17 cellular contexts compared by ENCODE assay signal in genomic region chr19:42275517-42275916, GRCh38. TPM values are rescaled to one million over a fixed set of nuclear protein-coding genes. Genes with fewer than 3 reads are reported as not detected.
DNase-seq lines count a peak whose midpoint lies in the region; ATAC-seq and TF ChIP-seq lines count a peak whose summit lies in the region.
"Had no signal": no experiment of that assay in that cellular context is flagged by ENCODE, and none has a peak within 500 bp of the region (broad histone marks: within the 10 kb centered on the region; RNA-seq: fewer than 3 reads in every experiment).

No MANE protein-coding gene starts in this region.

- peaks cover 49% of the 10 kb centered on the region for H3K36me3 Mint-ChIP-seq in activated CD4-positive, alpha-beta memory T cell treated with anti-CD3 and anti-CD28 coated beads, Interleukin-2, amount 10 ng/mL, durations not matched to agents 7 days and 5 days (ENCODE audit: low read depth)
- H3K36me3 Mint-ChIP-seq in activated CD4-positive, alpha-beta memory T cell treated with anti-CD3 and anti-CD28 coated beads for 36 hours, result peaks cover 25% of the 10 kb centered on the region
- peaks cover 15% of the 10 kb centered on the region for H3K36me3 Mint-ChIP-seq in chondrocyte (ENCODE audit: low read depth)
- H3K36me3 Mint-ChIP-seq: naive B cell had no signal

- H3K9me3 ChIP-seq in HEK293 (ENCODE audit: control insufficient read depth, insufficient read depth, low read depth, low read length), result no peaks in the 10 kb centered on the region
- H3K9me3 ChIP-seq in psoas muscle, result no peaks in the 10 kb centered on the region
- H3K9me3 ChIP-seq in SJCRH30 (replicated peaks), result no peaks in the 10 kb centered on the region
- H3K9me3 ChIP-seq: adrenal gland, colonic mucosa, esophagus squamous epithelium, SJSA1 had no signal

- POLR2A ChIA-PET in activated CD4-positive, alpha-beta memory T cell treated with anti-CD3 and anti-CD28 coated beads, Interleukin-2, amount 10 ng/mL, durations not matched to agents 7 days and 5 days (lab: Charles Lee), result interaction anchor here (1.0 to 10.0 kb wide), 2 partner anchors 31 to 143 kb away, joined by 3 to 106 read pairs; partner anchors contain the start of genes GSK3A and POU2F2
- POLR2A ChIA-PET in activated CD4-positive, alpha-beta memory T cell treated with anti-CD3 and anti-CD28 coated beads for 36 hours (lab: Charles Lee), result no interaction called here
- POLR2A ChIA-PET in HEK293 (lab: Yijun Ruan, JAX), result interaction anchor here (12.3 kb wide), 1 partner anchor 28 kb away, joined by 242 read pairs; the partner anchor contains the start of gene GSK3A

- H3K27me3 ChIP-seq in psoas muscle (ENCODE audit: insufficient read depth in 3 of 3, low read length in 2 of 3), result no peaks in the 10 kb centered on the region
- H3K27me3 ChIP-seq in SJCRH30, result no peaks in the 10 kb centered on the region
- H3K27me3 ChIP-seq: adrenal gland, colonic mucosa, esophagus squamous epithelium, hepatocyte, SJSA1 had no signal

- H3K27ac ChIP-seq in HEK293 (ENCODE audit: extremely low read depth, low read depth, low read length), result peak overlapping the region; percentile 44; the same call in 1 of the 2 replicates
- H3K27ac ChIP-seq in psoas muscle, result peak overlapping the region; percentile 24
- H3K27ac ChIP-seq in SJCRH30, result no peak overlapping the region
- H3K27ac ChIP-seq: colonic mucosa, hepatocyte, SJSA1 had no signal

- H3K4me1 ChIP-seq in HEK293 (ENCODE audit: control insufficient read depth, insufficient read depth, low read length) (peaks cover 17% of the 10 kb centered on the region), psoas muscle (peaks cover 68% of the 10 kb centered on the region), SJCRH30 (peaks cover 21% of the 10 kb centered on the region)

- intact Hi-C loops in activated CD4-positive, alpha-beta memory T cell treated with anti-CD3 and anti-CD28 coated beads for 36 hours (cut with micrococcal nuclease), result no loop called here
- intact Hi-C loops in psoas muscle (cut with DNase I), result no loop called here

- H3K9me3 Mint-ChIP-seq in activated CD4-positive, alpha-beta memory T cell treated with anti-CD3 and anti-CD28 coated beads, Interleukin-2, amount 10 ng/mL, durations not matched to agents 7 days and 5 days, result no peaks in the 10 kb centered on the region
- H3K9me3 Mint-ChIP-seq in activated CD4-positive, alpha-beta memory T cell treated with anti-CD3 and anti-CD28 coated beads for 36 hours, result no peaks in the 10 kb centered on the region
- H3K9me3 Mint-ChIP-seq in chondrocyte (ENCODE audit: low read depth), result no peaks in the 10 kb centered on the region
- H3K9me3 Mint-ChIP-seq: naive B cell had no signal

- peak overlapping the region; percentile 93 for H3K27ac Mint-ChIP-seq in activated CD4-positive, alpha-beta memory T cell treated with anti-CD3 and anti-CD28 coated beads, Interleukin-2, amount 10 ng/mL, durations not matched to agents 7 days and 5 days
- H3K27ac Mint-ChIP-seq in activated CD4-positive, alpha-beta memory T cell treated with anti-CD3 and anti-CD28 coated beads for 36 hours, result no peak overlapping the region
- peak overlapping the region; percentile 83 for H3K27ac Mint-ChIP-seq in chondrocyte (ENCODE audit: unreplicated experiment)

- no peak for DNase-seq in activated CD4-positive, alpha-beta memory T cell treated with anti-CD3 and anti-CD28 coated beads, Interleukin-2, amount 10 ng/mL, durations not matched to agents 7 days and 5 days
- no peak for DNase-seq in activated CD4-positive, alpha-beta memory T cell treated with anti-CD3 and anti-CD28 coated beads for 36 hours
- DNase-seq in chondrocyte (ENCODE audit: low spot score) (no peak), psoas muscle (no peak), HuH-7.5 (ENCODE audit: low spot score) (no peak), SJCRH30 (no peak)
- DNase-seq: ACHN, colonic mucosa, esophagus squamous epithelium, Kasumi-1, naive B cell, retina had no signal

- H3K4me3 ChIP-seq in HEK293 (ENCODE audit: low read depth, low read length) (no peak overlapping the region), psoas muscle (no peak overlapping the region), SJCRH30 (no peak overlapping the region)
- H3K4me3 ChIP-seq: adrenal gland, colonic mucosa, esophagus squamous epithelium, hepatocyte, SJSA1 had no signal

- WGBS in psoas muscle, 3 donors, result 85 to 90% (median 87%) methylated on average over 3 of the region's 3 CpGs

- CTCF ChIA-PET in activated CD4-positive, alpha-beta memory T cell treated with anti-CD3 and anti-CD28 coated beads, Interleukin-2, amount 10 ng/mL, durations not matched to agents 7 days and 5 days (lab: Charles Lee), result interaction anchor here (0.6 kb wide), 2 partner anchors 143 to 1170 kb away, joined by 3 read pairs; no protein-coding TSS in a partner anchor
- CTCF ChIA-PET in activated CD4-positive, alpha-beta memory T cell treated with anti-CD3 and anti-CD28 coated beads for 36 hours (lab: Charles Lee), result interaction anchor here (1.2 to 7.0 kb wide), 2 partner anchors 32 to 166 kb away, joined by 3 to 107 read pairs; partner anchors contain the start of gene GSK3A
- CTCF ChIA-PET in HEK293 (lab: Yijun Ruan, JAX), result interaction anchor here (0.6 to 1.1 kb wide), 3 partner anchors 31 to 332 kb away, joined by 3 to 8 read pairs (median 5); no protein-coding TSS in a partner anchor

- peak overlapping the region; percentile 54 for H3K4me3 Mint-ChIP-seq in activated CD4-positive, alpha-beta memory T cell treated with anti-CD3 and anti-CD28 coated beads, Interleukin-2, amount 10 ng/mL, durations not matched to agents 7 days and 5 days
- H3K4me3 Mint-ChIP-seq in activated CD4-positive, alpha-beta memory T cell treated with anti-CD3 and anti-CD28 coated beads for 36 hours, result no peak overlapping the region
- H3K4me3 Mint-ChIP-seq in chondrocyte (ENCODE audit: unreplicated experiment), result no peak overlapping the region

- H3K27me3 Mint-ChIP-seq in activated CD4-positive, alpha-beta memory T cell treated with anti-CD3 and anti-CD28 coated beads, Interleukin-2, amount 10 ng/mL, durations not matched to agents 7 days and 5 days, result no peaks in the 10 kb centered on the region
- H3K27me3 Mint-ChIP-seq in activated CD4-positive, alpha-beta memory T cell treated with anti-CD3 and anti-CD28 coated beads for 36 hours, result no peaks in the 10 kb centered on the region
- no peaks in the 10 kb centered on the region for H3K27me3 Mint-ChIP-seq in chondrocyte (ENCODE audit: low read depth)
- H3K27me3 Mint-ChIP-seq: naive B cell had no signal

- no peak for ATAC-seq in psoas muscle
- ATAC-seq in HG03039 (IDR thresholded peaks at IDR 0.05; ENCODE audit: unreplicated experiment), result no peak

- no peak for TF ChIP-seq CTCF in HEK293 (tag by site-specific recombination; IDR thresholded peaks at IDR 0.05)
- no peak for TF ChIP-seq CTCF in chondrocyte (IDR thresholded peaks at IDR 0.05)
- no peak for TF ChIP-seq CTCF in psoas muscle (IDR thresholded peaks at IDR 0.05)

- H3K4me1 Mint-ChIP-seq in activated CD4-positive, alpha-beta memory T cell treated with anti-CD3 and anti-CD28 coated beads, Interleukin-2, amount 10 ng/mL, durations not matched to agents 7 days and 5 days, result peaks cover 63% of the 10 kb centered on the region
- peaks cover 56% of the 10 kb centered on the region for H3K4me1 Mint-ChIP-seq in activated CD4-positive, alpha-beta memory T cell treated with anti-CD3 and anti-CD28 coated beads for 36 hours (ENCODE audit: low read depth)
- peaks cover 60% of the 10 kb centered on the region for H3K4me1 Mint-ChIP-seq in chondrocyte (ENCODE audit: low read depth)

- peaks cover 5 to 48% of the 10 kb centered on the region in 2 experiments for H3K36me3 ChIP-seq in HEK293 (ENCODE audit: control insufficient read depth in 2 of 2, insufficient read depth in 1 of 2, low read length in 2 of 2)
- H3K36me3 ChIP-seq in psoas muscle (ENCODE audit: insufficient read depth in 1 of 2, low read depth in 1 of 2), result peaks cover 4 to 47% of the 10 kb centered on the region in 2 donors
- H3K36me3 ChIP-seq in SJCRH30, result 0 out of 2 replicates have a peak, but pooled peaks cover 5% of the 10 kb centered on the region
- H3K36me3 ChIP-seq: colonic mucosa had no signal

RNA-seq across cellular contexts. Expression of gene CIC, which starts 6.5 kb away (rescaled TPM):
- 10 to 100 TPM; 86.5 to 88.8 TPM for total RNA-seq in activated CD4-positive, alpha-beta memory T cell treated with anti-CD3 and anti-CD28 coated beads, Interleukin-2, amount 10 ng/mL, durations not matched to agents 7 days and 5 days
- total RNA-seq in activated CD4-positive, alpha-beta memory T cell treated with anti-CD3 and anti-CD28 coated beads for 36 hours, result 10 to 100 TPM; 56.9 to 64.2 TPM
- 83.6 to 101 TPM (median 86.3 TPM) in 3 replicates for total RNA-seq in chondrocyte
- 10 to 100 TPM; 28.8 to 55.0 (median 44.2) TPM for total RNA-seq in psoas muscle
- 10 to 100 TPM; 17.1 to 39.3 (median 18.1) TPM for polyA plus RNA-seq in psoas muscle
- total RNA-seq in SJCRH30 (2014; rRNA removed; shearing (Covaris generic)), result 19.1 and 21.5 TPM in 2 replicates

RNA-seq across cellular contexts. Expression of gene ERF, which starts 20.6 kb away (rescaled TPM):
- 10 to 100 TPM; 46.9 to 52.6 TPM for total RNA-seq in activated CD4-positive, alpha-beta memory T cell treated with anti-CD3 and anti-CD28 coated beads, Interleukin-2, amount 10 ng/mL, durations not matched to agents 7 days and 5 days
- 10 to 100 TPM; 43.1 to 56.5 TPM for total RNA-seq in activated CD4-positive, alpha-beta memory T cell treated with anti-CD3 and anti-CD28 coated beads for 36 hours
- total RNA-seq in chondrocyte, result 64.5 to 74.6 TPM (median 71.7 TPM) in 3 replicates
- total RNA-seq in psoas muscle, result 10 to 100 TPM; 10.0 to 13.5 (median 11.8) TPM
- 10 to 100 TPM in 2 of 3 donors, 1 to 10 TPM in 1; 7.1 to 11.7 (median 11.4) TPM for polyA plus RNA-seq in psoas muscle
- 35.1 and 37.7 TPM in 2 replicates for total RNA-seq in SJCRH30 (2014; rRNA removed; shearing (Covaris generic))

RNA-seq across cellular contexts. Expression of gene PRR19, which starts 26.4 kb away (rescaled TPM):
- under 1 TPM; 0.45 to 0.91 TPM for total RNA-seq in activated CD4-positive, alpha-beta memory T cell treated with anti-CD3 and anti-CD28 coated beads, Interleukin-2, amount 10 ng/mL, durations not matched to agents 7 days and 5 days
- under 1 TPM; 0.61 to 0.81 TPM for total RNA-seq in activated CD4-positive, alpha-beta memory T cell treated with anti-CD3 and anti-CD28 coated beads for 36 hours
- total RNA-seq in chondrocyte, result 0.24 to 1.7 TPM (median 0.82 TPM) in 3 replicates
- total RNA-seq in psoas muscle, result under 1 TPM in 2 of 4 donors, not detected in 2; 0.19 to 0.51 TPM
- polyA plus RNA-seq in psoas muscle, result under 1 TPM; 0.17 to 0.73 (median 0.60) TPM
- 0.73 and 1.9 TPM in 2 replicates for total RNA-seq in SJCRH30 (2014; rRNA removed; shearing (Covaris generic))

RNA-seq across cellular contexts. Expression of gene PAFAH1B3, which starts 26.9 kb away (rescaled TPM):
- 10 to 100 TPM; 30.6 to 32.7 TPM for total RNA-seq in activated CD4-positive, alpha-beta memory T cell treated with anti-CD3 and anti-CD28 coated beads, Interleukin-2, amount 10 ng/mL, durations not matched to agents 7 days and 5 days
- 10 to 100 TPM; 46.6 to 54.7 TPM for total RNA-seq in activated CD4-positive, alpha-beta memory T cell treated with anti-CD3 and anti-CD28 coated beads for 36 hours
- total RNA-seq in chondrocyte (15.2 to 32.9 TPM (median 31.1 TPM) in 3 replicates), psoas muscle (1 to 10 TPM; 4.0 to 7.4 (median 6.4) TPM)
- polyA plus RNA-seq in psoas muscle, result 10 to 100 TPM; 12.8 to 17.1 (median 14.8) TPM
- total RNA-seq in SJCRH30 (2014; rRNA removed; shearing (Covaris generic)), result 62.5 and 65.6 TPM in 2 replicates

RNA-seq across cellular contexts. Expression of gene GSK3A, which starts 33.1 kb away (rescaled TPM):
- total RNA-seq in activated CD4-positive, alpha-beta memory T cell treated with anti-CD3 and anti-CD28 coated beads, Interleukin-2, amount 10 ng/mL, durations not matched to agents 7 days and 5 days, result 10 to 100 TPM; 48.9 to 50.7 TPM
- 10 to 100 TPM; 36.4 to 37.3 TPM for total RNA-seq in activated CD4-positive, alpha-beta memory T cell treated with anti-CD3 and anti-CD28 coated beads for 36 hours
- total RNA-seq in chondrocyte, result 38.9 to 43.6 TPM (median 42.0 TPM) in 3 replicates
- total RNA-seq in psoas muscle, result 10 to 100 TPM; 48.7 to 64.8 (median 58.1) TPM
- polyA plus RNA-seq in psoas muscle, result 100 to 1,000 TPM in 1 of 3 donors, 10 to 100 TPM in 2; 70.1 to 117 (median 81.1) TPM
- total RNA-seq in SJCRH30 (2014; rRNA removed; shearing (Covaris generic)), result 34.9 and 37.1 TPM in 2 replicates
